ENCODE assay signal across 8 cellular contexts in genomic region chr15:89171136-89172072, GRCh38. TPM values are rescaled to one million over a fixed set of nuclear protein-coding genes. Genes with fewer than 3 reads are reported as not detected.
DNase-seq lines count a peak whose midpoint lies in the region; ATAC-seq and TF ChIP-seq lines count a peak whose summit lies in the region.

No MANE protein-coding gene starts in this region.

- H3K4me3 ChIP-seq in fibroblast of pulmonary artery (replicated peaks; ENCODE audit: low read depth, low read length) = no peak overlapping the region

- intact Hi-C loops in Right ventricle myocardium superior (cut with DNase I) (loop anchor here (5.0 kb wide), 1 partner anchor 39 kb away; no protein-coding TSS in a partner anchor), cardiac septum (cut with DNase I) (no loop called here)

- peak; percentile 75 for TF ChIP-seq CTCF in fibroblast of pulmonary artery (IDR thresholded peaks at IDR 0.05; ENCODE audit: low read length, missing control alignments)

- peak; percentile 40 for ATAC-seq in Right ventricle myocardium superior (ENCODE audit: poor library complexity)
- no peak for ATAC-seq in GM18867 (IDR thresholded peaks at IDR 0.05; ENCODE audit: unreplicated experiment)
- no peak for ATAC-seq in HG03039 (IDR thresholded peaks at IDR 0.05; ENCODE audit: unreplicated experiment)

- no peak for DNase-seq in Right ventricle myocardium superior
- no peak for DNase-seq in cardiac septum (ENCODE audit: low spot score)
- peak; percentile 24 for DNase-seq in NCI-H128 (lab: John Stamatoyannopoulos, UW; ENCODE audit: unreplicated experiment)
- DNase-seq in activated CD4-positive, alpha-beta T cell treated with anti-CD3 and anti-CD28 coated beads, Interleukin-2, amount 50 U/mL, for 1 hour = peak; percentile 14
- DNase-seq in fibroblast of pulmonary artery (ENCODE audit: low read depth) = peak; percentile 62
- peak; percentile 72 for DNase-seq in pons (ENCODE audit: low spot score)

RNA-seq across cellular contexts. Expression of gene RLBP1, which starts 50.0 kb away (rescaled TPM):
- not detected for total RNA-seq in Right ventricle myocardium superior
- total RNA-seq in cardiac septum = not detected

Comparison
In these comparisons a context has a peak if more than half of its experiments do, and no peak if none do; other contexts are left out.
1. DNase-seq: peak in NCI-H128 (single experiment), activated CD4-positive, alpha-beta T cell treated with anti-CD3 and anti-CD28 coated beads, Interleukin-2, amount 50 U/mL, for 1 hour (single experiment), fibroblast of pulmonary artery (single experiment) and pons (single experiment); none in Right ventricle myocardium superior (single experiment) and cardiac septum (single experiment).